ENCODE assay signal across 22 cellular contexts in the genomic region with DNA sequence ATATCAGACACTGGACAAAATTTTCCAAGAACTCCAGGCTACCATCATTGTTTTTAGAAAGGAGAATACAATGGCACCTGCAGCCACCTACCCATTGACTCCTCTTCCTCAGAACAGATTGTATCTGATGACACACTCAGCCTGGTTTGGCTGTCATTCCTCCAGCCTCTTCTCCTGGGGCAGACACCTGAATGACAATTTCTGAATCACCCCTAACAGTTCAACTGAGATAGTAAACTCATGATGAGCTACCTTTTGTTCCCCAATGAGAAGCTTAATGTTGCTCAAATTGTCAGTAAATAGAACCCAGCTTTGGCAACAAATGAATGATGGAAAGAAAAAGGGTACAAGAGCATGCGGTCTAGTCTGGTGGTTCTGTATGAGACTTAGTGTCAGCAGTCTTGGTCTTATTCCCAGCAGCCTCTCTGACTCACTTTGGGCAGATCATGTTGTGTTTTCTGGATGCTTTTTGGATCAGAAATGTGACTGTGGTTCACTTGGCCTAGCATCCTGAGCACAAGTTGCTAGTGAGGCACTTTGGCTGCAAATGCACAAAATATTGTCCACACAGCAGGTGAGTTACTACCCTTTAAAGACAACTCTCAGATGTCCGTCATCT.
A peak's percentile ranks its signal among the peaks of the same experiment; 100 is the strongest.
DNase-seq lines count a peak whose midpoint lies in the region; ATAC-seq, FAIRE-seq and TF ChIP-seq lines count a peak whose summit lies in the region.
"Had no signal": no experiment of that assay in that cellular context is flagged by ENCODE, and none has a peak within 500 bp of the region (broad histone marks: within the 10 kb centered on the region; RNA-seq: fewer than 3 reads in every experiment).

No MANE protein-coding gene starts in this region.

- H3K4me3 Mint-ChIP-seq in osteocyte (ENCODE audit: unreplicated experiment): no peak overlapping the region
- H3K4me3 Mint-ChIP-seq: activated CD4-positive, alpha-beta T cell treated with anti-CD3 and anti-CD28 coated beads, Interleukin-2, amount 10 ng/mL, durations not matched to agents 24 days and 14 days; brain had no signal

- no peaks in the 10 kb centered on the region for H3K9me3 Mint-ChIP-seq in osteocyte (ENCODE audit: unreplicated experiment)
- H3K9me3 Mint-ChIP-seq: activated CD4-positive, alpha-beta T cell treated with anti-CD3 and anti-CD28 coated beads, Interleukin-2, amount 10 ng/mL, durations not matched to agents 24 days and 14 days had no signal

- no peak for ATAC-seq in HG02840 (IDR thresholded peaks at IDR 0.05; ENCODE audit: low FRiP score, unreplicated experiment)

- FAIRE-seq in RCC 7860 (lab: Jason Lieb, UNC): no peak
- FAIRE-seq: G401.6, GM12891, HepG2, pancreas had no signal

- H3K27ac Mint-ChIP-seq in osteocyte (ENCODE audit: unreplicated experiment): peak overlapping the region; percentile 91
- H3K27ac Mint-ChIP-seq: activated CD4-positive, alpha-beta T cell treated with anti-CD3 and anti-CD28 coated beads, Interleukin-2, amount 10 ng/mL, durations not matched to agents 24 days and 14 days had no signal

- no peaks in the 10 kb centered on the region for H3K27me3 Mint-ChIP-seq in osteocyte (ENCODE audit: unreplicated experiment)

- TF ChIP-seq CTCF in fibroblast of mammary gland (conservative IDR thresholded peaks at IDR 0.05; ENCODE audit: control insufficient read depth, insufficient read depth, low read depth, low read length) (no peak), osteocyte (IDR thresholded peaks at IDR 0.05) (no peak)

- DNase-seq in GM03348 (ENCODE audit: low spot score) (peak; percentile 59), RCC 7860 (ENCODE audit: low spot score) (peak; percentile 27), fibroblast of mammary gland (ENCODE audit: low read depth) (peak; percentile 87), osteocyte (ENCODE audit: extremely low spot score, unreplicated experiment) (no peak), NCI-H2081 (lab: John Stamatoyannopoulos, UW) (no peak), GDM1 (lab: John Stamatoyannopoulos, UW) (no peak)
- no peak for DNase-seq in activated CD8-positive, alpha-beta memory T cell treated with anti-CD3 and anti-CD28 coated beads, Interleukin-2, amount 50 U/mL, for 48 hours
- DNase-seq: activated CD4-positive, alpha-beta T cell treated with anti-CD3 and anti-CD28 coated beads, Interleukin-2, amount 10 ng/mL, durations not matched to agents 24 days and 14 days; activated naive CD4-positive, alpha-beta T cell treated with Interleukin-2 at 50 U/mL for 16 hours; AML-193; Caco-2; NCI-H2029 treated with DMSO at 0.1 percent for 48 hours; NCI-H69; pancreas; spleen; T1000 had no signal

- no peak overlapping the region for H3K4me3 ChIP-seq in fibroblast of mammary gland (ENCODE audit: control insufficient read depth, low read depth, low read length)
- H3K4me3 ChIP-seq: pancreas, spleen, tibial nerve had no signal

- peaks cover 4% of the 10 kb centered on the region for H3K36me3 Mint-ChIP-seq in osteocyte (ENCODE audit: unreplicated experiment)
- H3K36me3 Mint-ChIP-seq: brain had no signal

- H3K4me1 Mint-ChIP-seq in osteocyte (ENCODE audit: unreplicated experiment): peaks cover 43% of the 10 kb centered on the region
- H3K4me1 Mint-ChIP-seq: activated CD4-positive, alpha-beta T cell treated with anti-CD3 and anti-CD28 coated beads, Interleukin-2, amount 10 ng/mL, durations not matched to agents 24 days and 14 days; brain had no signal

Comparison
In these comparisons a context has a peak if more than half of its experiments do, and no peak if none do; other contexts are left out.
1. DNase-seq: peak in GM03348 (single experiment), RCC 7860 (single experiment) and fibroblast of mammary gland (single experiment); none in osteocyte (single experiment), activated CD8-positive, alpha-beta memory T cell treated with anti-CD3 and anti-CD28 coated beads, Interleukin-2, amount 50 U/mL, for 48 hours (single experiment), NCI-H2081 (0 of 2) and GDM1 (single experiment).